1 cellular context compared by ENCODE assay signal in genomic region chr12:71664411-71665108, GRCh38.
TF ChIP-seq lines count a peak whose summit lies in the region.

No MANE protein-coding gene starts in this region.

TF ChIP-seq in HepG2, 621 proteins besides CTCF, POLR2A, EP300 and RAD21 (continued from another document and continues in another):
- TF ChIP-seq, protein P1, sequence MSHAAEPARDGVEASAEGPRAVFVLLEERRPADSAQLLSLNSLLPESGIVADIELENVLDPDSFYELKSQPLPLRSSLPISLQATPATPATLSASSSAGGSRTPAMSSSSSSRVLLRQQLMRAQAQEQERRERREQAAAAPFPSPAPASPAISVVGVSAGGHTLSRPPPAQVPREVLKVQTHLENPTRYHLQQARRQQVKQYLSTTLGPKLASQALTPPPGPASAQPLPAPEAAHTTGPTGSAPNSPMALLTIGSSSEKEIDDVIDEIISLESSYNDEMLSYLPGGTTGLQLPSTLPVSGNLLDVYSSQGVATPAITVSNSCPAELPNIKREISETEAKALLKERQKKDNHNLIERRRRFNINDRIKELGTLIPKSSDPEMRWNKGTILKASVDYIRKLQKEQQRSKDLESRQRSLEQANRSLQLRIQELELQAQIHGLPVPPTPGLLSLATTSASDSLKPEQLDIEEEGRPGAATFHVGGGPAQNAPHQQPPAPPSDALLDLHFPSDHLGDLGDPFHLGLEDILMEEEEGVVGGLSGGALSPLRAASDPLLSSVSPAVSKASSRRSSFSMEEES (CRISPR knock-in tag; IDR thresholded peaks at IDR 0.05), result no peak
- TF ChIP-seq ELF3 (CRISPR knock-in tag; IDR thresholded peaks at IDR 0.05) (0 out of 2 replicates have a peak, but pooled peaks have one; percentile 28), CBX5 (CRISPR knock-in tag; IDR thresholded peaks at IDR 0.05; ENCODE audit: borderline replicate concordance) (no peak), CENPX (CRISPR knock-in tag; IDR thresholded peaks at IDR 0.05) (no peak), GATA4 (IDR thresholded peaks at IDR 0.05; ENCODE audit: borderline replicate concordance, low read depth) (peak; percentile 21; the same call in 1 of the 2 replicates), RARA (CRISPR knock-in tag; IDR thresholded peaks at IDR 0.05) (no peak), ZNF629 (CRISPR knock-in tag; conservative IDR thresholded peaks at IDR 0.05) (no peak), FIP1L1 (IDR thresholded peaks at IDR 0.05; ENCODE audit: borderline replicate concordance, insufficient read depth, low read depth, low read length) (no peak), ZNF260 (CRISPR knock-in tag; IDR thresholded peaks at IDR 0.05; ENCODE audit: borderline replicate concordance, low read depth) (no peak), HMGXB3 (CRISPR knock-in tag; IDR thresholded peaks at IDR 0.05; ENCODE audit: borderline replicate concordance) (no peak), NCOA2 (CRISPR knock-in tag; IDR thresholded peaks at IDR 0.05) (no peak), HOXD1 (CRISPR knock-in tag; IDR thresholded peaks at IDR 0.05) (no peak), ZNF281 (CRISPR knock-in tag; IDR thresholded peaks at IDR 0.05; ENCODE audit: borderline replicate concordance) (no peak), RFX5 (IDR thresholded peaks at IDR 0.05; ENCODE audit: low read depth, low read length) (no peak), ZNF274 (CRISPR knock-in tag; IDR thresholded peaks at IDR 0.05) (no peak; the same call in 1 of the 2 replicates), PATZ1 (CRISPR knock-in tag; IDR thresholded peaks at IDR 0.05) (no peak), U2AF2 (IDR thresholded peaks at IDR 0.05; ENCODE audit: low read depth, low read length) (no peak), SAFB2 (CRISPR knock-in tag; IDR thresholded peaks at IDR 0.05; ENCODE audit: borderline replicate concordance, low read depth) (no peak), PHF21A (CRISPR knock-in tag; IDR thresholded peaks at IDR 0.05) (no peak), MIER2 (CRISPR knock-in tag; IDR thresholded peaks at IDR 0.05) (no peak), ZNF124 (CRISPR knock-in tag; IDR thresholded peaks at IDR 0.05) (no peak), POLR2G (IDR thresholded peaks at IDR 0.05; ENCODE audit: low read depth, low read length) (no peak), SRY (CRISPR knock-in tag; IDR thresholded peaks at IDR 0.05) (0 out of 2 replicates have a peak, but pooled peaks have one; percentile 63), PBX2 (CRISPR knock-in tag; IDR thresholded peaks at IDR 0.05) (no peak), ZNF569 (CRISPR knock-in tag; IDR thresholded peaks at IDR 0.05; ENCODE audit: borderline replicate concordance) (no peak), ZNF773 (CRISPR knock-in tag; IDR thresholded peaks at IDR 0.05; ENCODE audit: borderline replicate concordance) (no peak), FOSL2 (CRISPR knock-in tag; IDR thresholded peaks at IDR 0.05) (no peak), ZNF878 (CRISPR knock-in tag; IDR thresholded peaks at IDR 0.05) (0 out of 2 replicates have a peak, but pooled peaks have one; percentile 34), XRCC5 (optimal IDR thresholded peaks at IDR 0.05; ENCODE audit: low read length) (no peak), JUND (CRISPR knock-in tag; IDR thresholded peaks at IDR 0.05) (no peak), ZNF552 (CRISPR knock-in tag; IDR thresholded peaks at IDR 0.05; ENCODE audit: borderline replicate concordance) (no peak), SRSF1 (optimal IDR thresholded peaks at IDR 0.05; ENCODE audit: low read depth, low read length) (no peak), ZNF431 (CRISPR knock-in tag; IDR thresholded peaks at IDR 0.05; ENCODE audit: borderline replicate concordance, low read depth) (no peak), ZNF775 (CRISPR knock-in tag; IDR thresholded peaks at IDR 0.05; ENCODE audit: borderline replicate concordance) (no peak), KAT7 (CRISPR knock-in tag; IDR thresholded peaks at IDR 0.05; ENCODE audit: borderline replicate concordance) (no peak), ZNF841 (CRISPR knock-in tag; IDR thresholded peaks at IDR 0.05; ENCODE audit: borderline replicate concordance) (no peak), SOX5 (CRISPR knock-in tag; IDR thresholded peaks at IDR 0.05; ENCODE audit: borderline replicate concordance) (no peak), ZNF230 (CRISPR knock-in tag; IDR thresholded peaks at IDR 0.05) (no peak), ZNF891 (CRISPR knock-in tag; IDR thresholded peaks at IDR 0.05) (0 out of 2 replicates have a peak, but pooled peaks have one; percentile 42), ZFP82 (CRISPR knock-in tag; IDR thresholded peaks at IDR 0.05; ENCODE audit: borderline replicate concordance) (no peak), ZNF768 (CRISPR knock-in tag; IDR thresholded peaks at IDR 0.05) (no peak; the same call in 1 of the 2 replicates), POGZ (CRISPR knock-in tag; IDR thresholded peaks at IDR 0.05) (no peak), MXD4 (CRISPR knock-in tag; IDR thresholded peaks at IDR 0.05) (no peak), MEIS1 (CRISPR knock-in tag; IDR thresholded peaks at IDR 0.05; ENCODE audit: borderline replicate concordance) (peak; percentile 66; the same call in 1 of the 2 replicates), ZNF33A (CRISPR knock-in tag; IDR thresholded peaks at IDR 0.05; ENCODE audit: borderline replicate concordance) (no peak), ZNF672 (CRISPR knock-in tag; IDR thresholded peaks at IDR 0.05) (no peak), ARNT2 (CRISPR knock-in tag; IDR thresholded peaks at IDR 0.05; ENCODE audit: low read depth) (no peak), TBP (CRISPR knock-in tag; IDR thresholded peaks at IDR 0.05) (no peak)
- TF ChIP-seq, protein P2, sequence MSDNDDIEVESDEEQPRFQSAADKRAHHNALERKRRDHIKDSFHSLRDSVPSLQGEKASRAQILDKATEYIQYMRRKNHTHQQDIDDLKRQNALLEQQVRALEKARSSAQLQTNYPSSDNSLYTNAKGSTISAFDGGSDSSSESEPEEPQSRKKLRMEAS (IDR thresholded peaks at IDR 0.05), result peak; percentile 49
- TF ChIP-seq, protein P3, sequence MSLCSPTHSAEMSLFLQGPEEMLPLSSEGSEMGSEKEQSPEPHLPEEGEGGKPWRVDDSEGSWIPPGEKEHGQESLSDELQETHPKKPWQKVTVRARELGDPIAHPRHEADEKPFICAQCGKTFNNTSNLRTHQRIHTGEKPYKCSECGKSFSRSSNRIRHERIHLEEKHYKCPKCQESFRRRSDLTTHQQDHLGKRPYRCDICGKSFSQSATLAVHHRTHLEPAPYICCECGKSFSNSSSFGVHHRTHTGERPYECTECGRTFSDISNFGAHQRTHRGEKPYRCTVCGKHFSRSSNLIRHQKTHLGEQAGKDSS (CRISPR knock-in tag; IDR thresholded peaks at IDR 0.05; ENCODE audit: borderline replicate concordance, low read depth), result peak; percentile 44; the same call in 1 of the 2 replicates
- TF ChIP-seq, protein P4, sequence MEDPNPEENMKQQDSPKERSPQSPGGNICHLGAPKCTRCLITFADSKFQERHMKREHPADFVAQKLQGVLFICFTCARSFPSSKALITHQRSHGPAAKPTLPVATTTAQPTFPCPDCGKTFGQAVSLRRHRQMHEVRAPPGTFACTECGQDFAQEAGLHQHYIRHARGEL (CRISPR knock-in tag; IDR thresholded peaks at IDR 0.05), result no peak
- TF ChIP-seq, protein P5, sequence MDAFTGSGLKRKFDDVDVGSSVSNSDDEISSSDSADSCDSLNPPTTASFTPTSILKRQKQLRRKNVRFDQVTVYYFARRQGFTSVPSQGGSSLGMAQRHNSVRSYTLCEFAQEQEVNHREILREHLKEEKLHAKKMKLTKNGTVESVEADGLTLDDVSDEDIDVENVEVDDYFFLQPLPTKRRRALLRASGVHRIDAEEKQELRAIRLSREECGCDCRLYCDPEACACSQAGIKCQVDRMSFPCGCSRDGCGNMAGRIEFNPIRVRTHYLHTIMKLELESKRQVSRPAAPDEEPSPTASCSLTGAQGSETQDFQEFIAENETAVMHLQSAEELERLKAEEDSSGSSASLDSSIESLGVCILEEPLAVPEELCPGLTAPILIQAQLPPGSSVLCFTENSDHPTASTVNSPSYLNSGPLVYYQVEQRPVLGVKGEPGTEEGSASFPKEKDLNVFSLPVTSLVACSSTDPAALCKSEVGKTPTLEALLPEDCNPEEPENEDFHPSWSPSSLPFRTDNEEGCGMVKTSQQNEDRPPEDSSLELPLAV (CRISPR knock-in tag; conservative IDR thresholded peaks at IDR 0.05; ENCODE audit: low read depth), result no peak
- TF ChIP-seq, protein P6, sequence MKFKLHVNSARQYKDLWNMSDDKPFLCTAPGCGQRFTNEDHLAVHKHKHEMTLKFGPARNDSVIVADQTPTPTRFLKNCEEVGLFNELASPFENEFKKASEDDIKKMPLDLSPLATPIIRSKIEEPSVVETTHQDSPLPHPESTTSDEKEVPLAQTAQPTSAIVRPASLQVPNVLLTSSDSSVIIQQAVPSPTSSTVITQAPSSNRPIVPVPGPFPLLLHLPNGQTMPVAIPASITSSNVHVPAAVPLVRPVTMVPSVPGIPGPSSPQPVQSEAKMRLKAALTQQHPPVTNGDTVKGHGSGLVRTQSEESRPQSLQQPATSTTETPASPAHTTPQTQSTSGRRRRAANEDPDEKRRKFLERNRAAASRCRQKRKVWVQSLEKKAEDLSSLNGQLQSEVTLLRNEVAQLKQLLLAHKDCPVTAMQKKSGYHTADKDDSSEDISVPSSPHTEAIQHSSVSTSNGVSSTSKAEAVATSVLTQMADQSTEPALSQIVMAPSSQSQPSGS (CRISPR knock-in tag; IDR thresholded peaks at IDR 0.05), result no peak
